29 cellular contexts compared by ENCODE assay signal in the genomic region with DNA sequence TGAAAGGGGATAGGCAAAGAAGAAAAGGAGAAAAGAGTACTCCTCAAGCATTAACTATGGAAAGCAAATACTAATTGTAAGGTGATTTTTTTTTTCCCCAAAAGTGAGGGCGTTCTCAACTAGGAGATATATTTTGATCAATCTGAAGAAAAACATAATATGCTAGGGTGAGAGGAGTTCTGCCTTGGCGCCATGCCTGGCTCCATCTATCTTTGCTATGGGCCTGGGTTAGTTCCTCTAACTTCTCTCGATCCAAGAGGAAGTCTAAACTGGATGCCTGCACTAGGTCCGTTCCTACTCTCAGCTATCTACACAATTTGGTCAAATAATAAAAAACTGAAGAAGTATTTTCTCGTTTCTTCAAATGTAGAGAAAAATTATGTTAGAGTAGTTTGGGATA.
"Had no signal": no experiment of that assay in that cellular context is flagged by ENCODE, and none has a peak within 500 bp of the region (broad histone marks: within the 10 kb centered on the region; RNA-seq: fewer than 3 reads in every experiment).

No MANE protein-coding gene starts in this region.

- H3K4me1 Mint-ChIP-seq: activated CD4-positive, alpha-beta T cell treated with anti-CD3 and anti-CD28 coated beads for 36 hours; activated CD4-positive, alpha-beta T cell treated with anti-CD3 and anti-CD28 coated beads, Interleukin-2, amount 10 ng/mL, durations not matched to agents 7 days and 5 days; activated naive CD4-positive, alpha-beta T cell treated with anti-CD3 and anti-CD28 coated beads, Interleukin-2, amount 50 U/mL, for 24 hours had no signal

- H3K36me3 ChIP-seq: breast epithelium had no signal

- H3K27me3 ChIP-seq: ascending aorta, body of pancreas, breast epithelium had no signal

- H3K27me3 Mint-ChIP-seq: activated naive CD8-positive, alpha-beta T cell treated with anti-CD3 and anti-CD28 coated beads, Interleukin-2, amount 10 ng/mL, durations not matched to agents 7 days and 5 days had no signal

- DNase-seq: activated CD4-positive, alpha-beta T cell treated with anti-CD3 and anti-CD28 coated beads for 36 hours; activated CD4-positive, alpha-beta T cell treated with anti-CD3 and anti-CD28 coated beads, Interleukin-2, amount 10 ng/mL, durations not matched to agents 7 days and 5 days; activated CD4-positive, alpha-beta T cell treated with anti-CD3 and anti-CD28 coated beads, Interleukin-2, amount 50 U/mL, for 48 hours; activated CD8-positive, alpha-beta T cell treated with anti-CD3 and anti-CD28 coated beads, Interleukin-2, amount 10 ng/mL, durations not matched to agents 7 days and 5 days; activated gamma-delta T cell; activated naive CD4-positive, alpha-beta T cell treated with Interleukin-2 at 50 U/mL for 16 hours; activated naive CD8-positive, alpha-beta T cell treated with anti-CD3 and anti-CD28 coated beads, Interleukin-2, amount 10 ng/mL, durations not matched to agents 7 days and 5 days; activated T-cell treated with anti-CD3 and anti-CD28 coated beads, Interleukin-2, amount 50 U/mL, for 24 hours; amygdala; body of pancreas; NCI-H1048; NCI-H146; NCI-H187; NCI-H2029 treated with DMSO at 0.1 percent for 48 hours; NCI-H2107; NCI-H2171; NCI-H510A; NCI-H526; NCI-H748 treated with DMSO at 0.1 percent for 48 hours; OCI-M1; Right ventricle myocardium superior; T1000 had no signal

- H3K9me3 ChIP-seq: ascending aorta, body of pancreas, breast epithelium had no signal

- H3K4me1 ChIP-seq: breast epithelium had no signal

- H3K36me3 Mint-ChIP-seq: activated naive CD4-positive, alpha-beta T cell treated with anti-CD3 and anti-CD28 coated beads, Interleukin-2, amount 50 U/mL, for 24 hours; activated naive CD8-positive, alpha-beta T cell treated with anti-CD3 and anti-CD28 coated beads, Interleukin-2, amount 10 ng/mL, durations not matched to agents 7 days and 5 days had no signal

- H3K9me3 Mint-ChIP-seq: activated CD4-positive, alpha-beta T cell treated with anti-CD3 and anti-CD28 coated beads, Interleukin-2, amount 10 ng/mL, durations not matched to agents 7 days and 5 days; activated naive CD4-positive, alpha-beta T cell treated with anti-CD3 and anti-CD28 coated beads, Interleukin-2, amount 50 U/mL, for 24 hours; activated naive CD8-positive, alpha-beta T cell treated with anti-CD3 and anti-CD28 coated beads, Interleukin-2, amount 10 ng/mL, durations not matched to agents 7 days and 5 days; activated T-cell treated with anti-CD3 and anti-CD28 coated beads, Interleukin-2, amount 50 U/mL, for 24 hours; activated T-helper 2 cell treated with anti-CD3 and anti-CD28 coated beads, Interferon-gamma antibody, Interleukin-2, Interleukin-4, amounts not matched to agents 10 μg/mL and 5 μg/mL and 100 μg/mL, durations not matched to agents 14 hours and 24 hours and 36 hours; WTC11 had no signal

- H3K4me3 ChIP-seq: ascending aorta, body of pancreas, breast epithelium, K562 had no signal

- ATAC-seq: activated CD4-positive, alpha-beta T cell treated with anti-CD3 and anti-CD28 coated beads for 36 hours; activated CD4-positive, CD25-positive, alpha-beta regulatory T cell treated with anti-CD3 and anti-CD28 coated beads, Interleukin-2, amount 50 U/mL, for 24 hours; activated CD8-positive, alpha-beta T cell treated with anti-CD3 and anti-CD28 coated beads, Interleukin-2, amount 10 ng/mL, durations not matched to agents 7 days and 5 days; body of pancreas; K562; WTC11 had no signal

- H3K4me3 Mint-ChIP-seq: activated CD4-positive, alpha-beta T cell treated with anti-CD3 and anti-CD28 coated beads for 36 hours; activated CD4-positive, alpha-beta T cell treated with anti-CD3 and anti-CD28 coated beads, Interleukin-2, amount 10 ng/mL, durations not matched to agents 7 days and 5 days; activated CD8-positive, alpha-beta T cell treated with anti-CD3 and anti-CD28 coated beads, Interleukin-2, amount 10 ng/mL, durations not matched to agents 7 days and 5 days; activated naive CD4-positive, alpha-beta T cell treated with anti-CD3 and anti-CD28 coated beads, Interleukin-2, amount 50 U/mL, for 24 hours; activated naive CD8-positive, alpha-beta T cell treated with anti-CD3 and anti-CD28 coated beads, Interleukin-2, amount 10 ng/mL, durations not matched to agents 7 days and 5 days; activated T-cell treated with anti-CD3 and anti-CD28 coated beads, Interleukin-2, amount 50 U/mL, for 24 hours; WTC11 had no signal

- H3K27ac ChIP-seq: ascending aorta, body of pancreas, breast epithelium had no signal

- H3K27ac Mint-ChIP-seq: activated CD4-positive, alpha-beta T cell treated with anti-CD3 and anti-CD28 coated beads for 36 hours; activated CD4-positive, alpha-beta T cell treated with anti-CD3 and anti-CD28 coated beads, Interleukin-2, amount 10 ng/mL, durations not matched to agents 7 days and 5 days; activated CD8-positive, alpha-beta T cell treated with anti-CD3 and anti-CD28 coated beads, Interleukin-2, amount 10 ng/mL, durations not matched to agents 7 days and 5 days; activated naive CD4-positive, alpha-beta T cell treated with anti-CD3 and anti-CD28 coated beads, Interleukin-2, amount 50 U/mL, for 24 hours; activated naive CD8-positive, alpha-beta T cell treated with anti-CD3 and anti-CD28 coated beads, Interleukin-2, amount 10 ng/mL, durations not matched to agents 7 days and 5 days; activated T-cell treated with anti-CD3 and anti-CD28 coated beads, Interleukin-2, amount 50 U/mL, for 24 hours; activated T-helper 2 cell treated with anti-CD3 and anti-CD28 coated beads, Interferon-gamma antibody, Interleukin-2, Interleukin-4, amounts not matched to agents 10 μg/mL and 5 μg/mL and 100 μg/mL, durations not matched to agents 14 hours and 24 hours and 36 hours had no signal
